9 cellular contexts compared by ENCODE assay signal in the genomic region with DNA sequence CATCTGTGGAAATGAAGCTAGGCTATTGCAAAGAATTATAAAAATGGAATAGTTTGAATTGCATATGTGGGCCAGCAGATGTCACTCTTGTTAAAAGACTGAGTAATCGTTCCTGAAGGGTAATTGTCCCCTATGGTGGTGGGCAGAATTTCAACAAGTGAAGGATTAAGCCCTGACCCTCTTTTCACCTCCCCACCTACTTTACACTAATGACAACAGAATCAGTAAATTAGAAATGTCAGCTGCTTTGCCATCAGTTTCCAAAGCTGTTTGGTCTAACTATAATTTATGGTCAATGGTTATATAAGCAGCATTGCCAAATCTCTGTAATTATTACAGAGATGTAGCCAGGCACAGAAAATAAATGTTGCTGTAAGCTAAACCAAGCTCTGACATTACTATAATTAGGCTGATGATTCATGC.
DNase-seq lines count a peak whose midpoint lies in the region; ATAC-seq, FAIRE-seq and TF ChIP-seq lines count a peak whose summit lies in the region.
"Had no signal": no experiment of that assay in that cellular context is flagged by ENCODE, and none has a peak within 500 bp of the region (broad histone marks: within the 10 kb centered on the region; RNA-seq: fewer than 3 reads in every experiment).

No MANE protein-coding gene starts in this region.

- H3K27ac Mint-ChIP-seq in activated T-cell treated with anti-CD3 and anti-CD28 coated beads, Interleukin-2, amount 50 U/mL, for 24 hours, result no peak overlapping the region
- H3K27ac Mint-ChIP-seq: stimulated activated naive CD8-positive, alpha-beta T cell treated with anti-CD3 and anti-CD28 coated beads, Interleukin-15, Interleukin-2, amounts not matched to agents 100 ng/mL and 50 ng/mL, for 24 hours had no signal

- no peaks in the 10 kb centered on the region for H3K36me3 Mint-ChIP-seq in activated T-cell treated with anti-CD3 and anti-CD28 coated beads, Interleukin-2, amount 50 U/mL, for 24 hours (ENCODE audit: low read depth)

- no peaks in the 10 kb centered on the region for H3K9me3 Mint-ChIP-seq in activated T-cell treated with anti-CD3 and anti-CD28 coated beads, Interleukin-2, amount 50 U/mL, for 24 hours

- H3K36me3 ChIP-seq in right lobe of liver (no peaks in the 10 kb centered on the region), small intestine (ENCODE audit: control insufficient read depth in 2 of 2, insufficient read depth in 2 of 2, low read length in 2 of 2) (no peaks in the 10 kb centered on the region)

- peak in 3 of 4 donors; percentile 25 to 40 (median 32) for TF ChIP-seq CTCF in right lobe of liver (IDR thresholded peaks at IDR 0.05)

- WGBS in right lobe of liver (ENCODE audit: insufficient coverage, low coverage, low lambda C conversion rate, missing lambda C conversion rate), result 0% methylated on average over 1 of the region's 1 CpG
- 0 to 7% (median 0%) methylated on average over 1 of the region's 1 CpG for WGBS in small intestine, 3 donors

- H3K9me3 ChIP-seq in right lobe of liver (peaks cover 0 to 4% (median 0%) of the 10 kb centered on the region in 4 donors), small intestine (ENCODE audit: control insufficient read depth, low read depth) (no peaks in the 10 kb centered on the region)

- FAIRE-seq in small intestine (lab: Jason Lieb, UNC), result no peak

- no peaks in the 10 kb centered on the region for H3K27me3 ChIP-seq in right lobe of liver
- H3K27me3 ChIP-seq in small intestine (ENCODE audit: control insufficient read depth in 2 of 2, insufficient read depth in 2 of 2, low read length in 2 of 2), result no peaks in the 10 kb centered on the region

- TF ChIP-seq POLR2A in right lobe of liver (IDR thresholded peaks at IDR 0.05), result no peak

- no peaks in the 10 kb centered on the region for H3K4me1 ChIP-seq in right lobe of liver
- H3K4me1 ChIP-seq in small intestine (ENCODE audit: control insufficient read depth in 2 of 2, insufficient read depth in 1 of 2, low read depth in 1 of 2, low read length in 1 of 2), result no peaks in the 10 kb centered on the region

- peak; percentile 77 for ATAC-seq in GM21786 (IDR thresholded peaks at IDR 0.05; ENCODE audit: unreplicated experiment)
- ATAC-seq in right lobe of liver, result peak in 3 of 4 donors; percentile 30 to 42 (median 35)

- DNase-seq in DMS53 treated with DMSO at 0.1 percent for 48 hours (lab: John Stamatoyannopoulos, UW; ENCODE audit: unreplicated experiment) (peak; percentile 65), NAMALWA (ENCODE audit: low spot score) (peak; percentile 69), SK-N-DZ (ENCODE audit: low spot score) (peak; percentile 60), right lobe of liver (no peak), small intestine (no peak), NCI-H774 (lab: John Stamatoyannopoulos, UW) (no peak)
- no peak for DNase-seq in activated T-cell treated with anti-CD3 and anti-CD28 coated beads, Interleukin-2, amount 50 U/mL, for 24 hours

- intact Hi-C loops in right lobe of liver (cut with DNase I), result no loop called here

- H3K4me3 Mint-ChIP-seq in activated T-cell treated with anti-CD3 and anti-CD28 coated beads, Interleukin-2, amount 50 U/mL, for 24 hours, result no peak overlapping the region
- H3K4me3 Mint-ChIP-seq: stimulated activated naive CD8-positive, alpha-beta T cell treated with anti-CD3 and anti-CD28 coated beads, Interleukin-15, Interleukin-2, amounts not matched to agents 100 ng/mL and 50 ng/mL, for 24 hours had no signal

- H3K27ac ChIP-seq in right lobe of liver, result no peak overlapping the region
- H3K27ac ChIP-seq in small intestine (ENCODE audit: low read depth in 1 of 2, low read length in 1 of 2), result no peak overlapping the region

- no peaks in the 10 kb centered on the region for H3K4me1 Mint-ChIP-seq in activated T-cell treated with anti-CD3 and anti-CD28 coated beads, Interleukin-2, amount 50 U/mL, for 24 hours (ENCODE audit: low read depth)

- H3K27me3 Mint-ChIP-seq in activated T-cell treated with anti-CD3 and anti-CD28 coated beads, Interleukin-2, amount 50 U/mL, for 24 hours, result no peaks in the 10 kb centered on the region
- H3K27me3 Mint-ChIP-seq: stimulated activated naive CD8-positive, alpha-beta T cell treated with anti-CD3 and anti-CD28 coated beads, Interleukin-15, Interleukin-2, amounts not matched to agents 100 ng/mL and 50 ng/mL, for 24 hours had no signal

- H3K4me3 ChIP-seq in right lobe of liver, result no peak overlapping the region
- H3K4me3 ChIP-seq in small intestine (ENCODE audit: low read depth in 1 of 2, low read length in 2 of 2), result no peak overlapping the region

Comparison
In these comparisons a context has a peak if more than half of its experiments do, and no peak if none do; other contexts are left out.
1. DNase-seq: peak in DMS53 treated with DMSO at 0.1 percent for 48 hours (single experiment), NAMALWA (single experiment) and SK-N-DZ (single experiment); none in right lobe of liver (0 of 3), small intestine (single experiment), activated T-cell treated with anti-CD3 and anti-CD28 coated beads, Interleukin-2, amount 50 U/mL, for 24 hours (single experiment) and NCI-H774 (single experiment).